ENCODE assay signal across 8 cellular contexts in the genomic region with DNA sequence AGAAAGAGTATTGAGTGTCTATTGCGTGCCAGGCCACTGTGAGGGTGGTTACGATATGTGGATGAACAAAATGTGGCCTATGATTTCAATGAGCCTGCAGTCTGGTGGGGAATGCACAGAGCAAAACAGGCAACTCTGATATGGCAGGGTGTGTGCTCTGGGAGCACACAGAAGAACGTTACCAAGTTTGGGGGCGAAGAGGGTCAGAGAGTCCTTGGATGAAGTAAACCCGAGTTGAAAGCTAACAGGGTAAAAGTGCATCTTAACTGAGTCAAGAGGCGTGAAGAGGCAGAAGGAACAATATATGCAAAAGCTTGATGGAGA. TPM values are rescaled to one million over a fixed set of nuclear protein-coding genes. Genes with fewer than 3 reads are reported as not detected.
DNase-seq lines count a peak whose midpoint lies in the region; ATAC-seq, FAIRE-seq and TF ChIP-seq lines count a peak whose summit lies in the region.

No MANE protein-coding gene starts in this region.

- peaks cover 0 to 1% of the 10 kb centered on the region in 2 donors for H3K4me1 ChIP-seq in lung (ENCODE audit: control insufficient read depth in 2 of 2, insufficient read depth in 2 of 2, low read length in 2 of 2)

- H3K4me3 ChIP-seq in AG04449 (ENCODE audit: low read depth, low read length): peak overlapping the region; percentile 94
- H3K4me3 ChIP-seq in lung: peak overlapping the region; percentile 37

- H3K36me3 ChIP-seq in lung (ENCODE audit: control insufficient read depth in 2 of 2, insufficient read depth in 2 of 2, low read length in 2 of 2): peaks cover 0 to 3% of the 10 kb centered on the region in 2 donors

- ATAC-seq in HG02938 (IDR thresholded peaks at IDR 0.05; ENCODE audit: unreplicated experiment) (peak; percentile 4), lung (ENCODE audit: insufficient read depth, low FRiP score) (no peak), GM19397 (IDR thresholded peaks at IDR 0.05; ENCODE audit: unreplicated experiment) (no peak), GM18858 (IDR thresholded peaks at IDR 0.05; ENCODE audit: unreplicated experiment) (no peak)

- DNase-seq in AG04449 (ENCODE audit: low read depth, low spot score) (no peak), lung (ENCODE audit: low spot score) (no peak), D721Med (ENCODE audit: insufficient read length, low spot score) (no peak), COLO668 (lab: John Stamatoyannopoulos, UW; ENCODE audit: unreplicated experiment) (no peak)

- H3K4me3 Mint-ChIP-seq in brain: peak overlapping the region; percentile 93 to 97 (median 94)

- peak overlapping the region; percentile 82 to 93 for H3K27ac ChIP-seq in lung (ENCODE audit: low read depth in 1 of 2, low read length in 1 of 2)

- POLR2A ChIA-PET in AG04449 (lab: Yijun Ruan, JAX): no interaction called here

- H3K9me3 ChIP-seq in lung (ENCODE audit: control insufficient read depth in 2 of 2, insufficient read depth in 1 of 2, low read length in 1 of 2): no peaks in the 10 kb centered on the region

- CTCF ChIA-PET in AG04449 (lab: Yijun Ruan, JAX): interaction anchor here (1.0 to 2.8 kb wide), 8 partner anchors 8 to 117 kb away, joined by 3 to 26 read pairs (median 3); partner anchors contain the start of gene ALG9

- peak overlapping the region; percentile 99 to 100 (median 99) for H3K27ac Mint-ChIP-seq in brain

- peaks cover 4% of the 10 kb centered on the region for H3K27me3 Mint-ChIP-seq in brain

- H3K27me3 ChIP-seq in lung (ENCODE audit: control insufficient read depth, insufficient read depth): no peaks in the 10 kb centered on the region

- 37 to 46% methylated on average over 6 of the region's 6 CpGs for WGBS in lung, 2 donors

- peaks cover 21% of the 10 kb centered on the region for H3K4me1 Mint-ChIP-seq in brain

- no peaks in the 10 kb centered on the region for H3K36me3 Mint-ChIP-seq in brain

- no peak for TF ChIP-seq CTCF in AG04449 (IDR thresholded peaks at IDR 0.05; ENCODE audit: insufficient read depth, low read length, missing control alignments)
- TF ChIP-seq CTCF in brain (conservative IDR thresholded peaks at IDR 0.05): no peak
- no peak for TF ChIP-seq CTCF in lung (IDR thresholded peaks at IDR 0.05; ENCODE audit: control extremely low read depth, extremely low read depth)
- TF ChIP-seq CTCF in D721Med (IDR thresholded peaks at IDR 0.05; ENCODE audit: insufficient read depth, missing control alignments): no peak

- H3K9me3 Mint-ChIP-seq in brain: no peaks in the 10 kb centered on the region

- no peak for FAIRE-seq in D721Med (lab: Jason Lieb, UNC)

RNA-seq across cellular contexts. Expression of gene CFAP68, which starts 0.3 kb away (rescaled TPM):
- polyA plus RNA-seq in brain (ENCODE audit: insufficient read depth, low read depth, low replicate concordance) (54.4 TPM), lung (10 to 100 TPM; 15.2 to 49.0 TPM)
- 10 to 100 TPM; 17.5 to 27.4 TPM for total RNA-seq in lung

RNA-seq across cellular contexts. Expression of gene FDXACB1, which starts 0.6 kb away (rescaled TPM):
- 1.7 TPM for polyA plus RNA-seq in brain (ENCODE audit: insufficient read depth, low read depth, low replicate concordance)
- total RNA-seq in lung: 1 to 10 TPM; 2.4 to 2.7 TPM
- 1 to 10 TPM; 2.2 to 2.3 TPM for polyA plus RNA-seq in lung

RNA-seq across cellular contexts. Expression of gene ALG9, which starts 8.2 kb away (rescaled TPM):
- 31.5 TPM for polyA plus RNA-seq in brain (ENCODE audit: insufficient read depth, low read depth, low replicate concordance)
- total RNA-seq in lung: 10 to 100 TPM; 24.7 to 43.4 TPM
- polyA plus RNA-seq in lung: 10 to 100 TPM; 11.4 to 27.2 TPM

RNA-seq across cellular contexts. Expression of gene CRYAB, which starts 32.0 kb away (rescaled TPM):
- polyA plus RNA-seq in brain (ENCODE audit: insufficient read depth, low read depth, low replicate concordance) (1,548 TPM), lung (10 to 100 TPM; 60.8 to 73.0 TPM)
- 10 to 100 TPM; 12.0 to 60.8 TPM for total RNA-seq in lung

RNA-seq across cellular contexts. Expression of gene HSPB2, which starts 32.9 kb away (rescaled TPM):
- polyA plus RNA-seq in brain (ENCODE audit: insufficient read depth, low read depth, low replicate concordance) (4.3 TPM), lung (1 to 10 TPM; 2.9 to 5.4 TPM)
- 1 to 10 TPM in 1 of 2 donors, under 1 TPM in 1; 0.65 to 4.8 TPM for total RNA-seq in lung
